In genomic region chr9:35658894-35659220, GRCh38 we compare ENCODE assay signal across 1 cellular context.
A peak's percentile ranks its signal among the peaks of the same experiment; 100 is the strongest.
TF ChIP-seq lines count a peak whose summit lies in the region.

No MANE protein-coding gene starts in this region.

TF ChIP-seq in HepG2, 621 proteins besides CTCF, POLR2A, EP300 and RAD21:
- TF ChIP-seq HNF4A (CRISPR knock-in tag; IDR thresholded peaks at IDR 0.05) (no peak), ZNF646 (CRISPR knock-in tag; IDR thresholded peaks at IDR 0.05) (no peak), ZNF550 (CRISPR knock-in tag; IDR thresholded peaks at IDR 0.05; ENCODE audit: borderline replicate concordance) (no peak), FOXM1 (CRISPR knock-in tag; IDR thresholded peaks at IDR 0.05) (no peak), ZNF430 (CRISPR knock-in tag; IDR thresholded peaks at IDR 0.05) (0 out of 2 replicates have a peak, but pooled peaks have one; percentile 39), NFE2 (CRISPR knock-in tag; IDR thresholded peaks at IDR 0.05) (no peak), HOMEZ (CRISPR knock-in tag; IDR thresholded peaks at IDR 0.05; ENCODE audit: low read depth) (peak; percentile 36; the same call in 1 of the 2 replicates), ZNF839 (CRISPR knock-in tag; IDR thresholded peaks at IDR 0.05; ENCODE audit: borderline replicate concordance) (no peak), MYPOP (CRISPR knock-in tag; IDR thresholded peaks at IDR 0.05) (no peak), EHMT2 (IDR thresholded peaks at IDR 0.05; ENCODE audit: borderline replicate concordance, low read depth, low read length) (no peak), MXD1 (CRISPR knock-in tag; IDR thresholded peaks at IDR 0.05) (no peak), ZNF672 (CRISPR knock-in tag; IDR thresholded peaks at IDR 0.05) (0 out of 2 replicates have a peak, but pooled peaks have one; percentile 2), TBX2 (CRISPR knock-in tag; IDR thresholded peaks at IDR 0.05; ENCODE audit: borderline replicate concordance) (0 out of 2 replicates have a peak, but pooled peaks have one; percentile 11), ZNF383 (CRISPR knock-in tag; IDR thresholded peaks at IDR 0.05; ENCODE audit: borderline replicate concordance) (no peak), ZNF619 (CRISPR knock-in tag; IDR thresholded peaks at IDR 0.05) (no peak), GABPA (IDR thresholded peaks at IDR 0.05; ENCODE audit: low read depth, low read length) (no peak), GABPA (CRISPR knock-in tag; IDR thresholded peaks at IDR 0.05; ENCODE audit: low read depth) (0 out of 2 replicates have a peak, but pooled peaks have one; percentile 15)
